1 cellular context compared by ENCODE assay signal in the genomic region with DNA sequence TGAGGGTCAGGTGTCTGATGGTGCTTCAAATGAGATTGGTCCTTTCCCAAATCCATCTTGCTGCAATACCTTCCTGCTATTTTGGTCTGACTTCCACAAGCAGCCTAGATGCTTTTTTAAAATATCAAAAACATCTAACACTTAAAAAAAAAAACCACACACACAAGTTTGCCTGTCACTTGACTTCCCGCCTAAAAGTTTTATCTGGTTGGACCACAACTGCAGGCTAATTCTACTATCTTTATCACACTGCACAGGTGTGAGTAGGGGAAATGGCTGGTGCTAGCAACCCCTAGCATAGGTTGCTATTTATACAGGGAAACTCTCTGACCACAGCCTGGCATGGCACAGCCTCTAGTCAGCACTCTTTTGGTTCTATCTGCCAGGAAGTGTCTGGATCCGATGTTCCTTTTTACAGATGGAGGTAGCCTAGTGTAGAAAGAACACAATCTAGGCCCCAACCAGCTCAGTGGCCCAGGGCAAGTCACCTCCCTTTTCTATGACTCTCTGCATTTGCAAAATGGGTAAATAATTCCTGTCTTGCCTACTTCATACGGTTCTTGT.
A peak's percentile ranks its signal among the peaks of the same experiment; 100 is the strongest.
TF ChIP-seq lines count a peak whose summit lies in the region.

A gene with protein sequence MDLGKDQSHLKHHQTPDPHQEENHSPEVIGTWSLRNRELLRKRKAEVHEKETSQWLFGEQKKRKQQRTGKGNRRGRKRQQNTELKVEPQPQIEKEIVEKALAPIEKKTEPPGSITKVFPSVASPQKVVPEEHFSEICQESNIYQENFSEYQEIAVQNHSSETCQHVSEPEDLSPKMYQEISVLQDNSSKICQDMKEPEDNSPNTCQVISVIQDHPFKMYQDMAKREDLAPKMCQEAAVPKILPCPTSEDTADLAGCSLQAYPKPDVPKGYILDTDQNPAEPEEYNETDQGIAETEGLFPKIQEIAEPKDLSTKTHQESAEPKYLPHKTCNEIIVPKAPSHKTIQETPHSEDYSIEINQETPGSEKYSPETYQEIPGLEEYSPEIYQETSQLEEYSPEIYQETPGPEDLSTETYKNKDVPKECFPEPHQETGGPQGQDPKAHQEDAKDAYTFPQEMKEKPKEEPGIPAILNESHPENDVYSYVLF (minus strand): TSS at position 92 of the 564 bp plus-strand sequence. CDS start 36 bp downstream, at position 56.

TF ChIP-seq in K562, 482 proteins besides CTCF, POLR2A, EP300 and RAD21 (continued from another document and continues in another):
- no peak; the same call in 1 of the 2 replicates for TF ChIP-seq ZNF449 (CRISPR knock-in tag; IDR thresholded peaks at IDR 0.05)
- no peak for TF ChIP-seq USF1 (CRISPR knock-in tag; IDR thresholded peaks at IDR 0.05)
- TF ChIP-seq ZC3H4 (CRISPR knock-in tag; IDR thresholded peaks at IDR 0.05; ENCODE audit: borderline replicate concordance), result no peak
- TF ChIP-seq, protein P1, sequence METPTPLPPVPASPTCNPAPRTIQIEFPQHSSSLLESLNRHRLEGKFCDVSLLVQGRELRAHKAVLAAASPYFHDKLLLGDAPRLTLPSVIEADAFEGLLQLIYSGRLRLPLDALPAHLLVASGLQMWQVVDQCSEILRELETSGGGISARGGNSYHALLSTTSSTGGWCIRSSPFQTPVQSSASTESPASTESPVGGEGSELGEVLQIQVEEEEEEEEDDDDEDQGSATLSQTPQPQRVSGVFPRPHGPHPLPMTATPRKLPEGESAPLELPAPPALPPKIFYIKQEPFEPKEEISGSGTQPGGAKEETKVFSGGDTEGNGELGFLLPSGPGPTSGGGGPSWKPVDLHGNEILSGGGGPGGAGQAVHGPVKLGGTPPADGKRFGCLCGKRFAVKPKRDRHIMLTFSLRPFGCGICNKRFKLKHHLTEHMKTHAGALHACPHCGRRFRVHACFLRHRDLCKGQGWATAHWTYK (CRISPR knock-in tag; IDR thresholded peaks at IDR 0.05), result no peak
- TF ChIP-seq FOXP4 (CRISPR knock-in tag; IDR thresholded peaks at IDR 0.05; ENCODE audit: borderline replicate concordance), result no peak
- TF ChIP-seq MEF2D (tag; conservative IDR thresholded peaks at IDR 0.05; ENCODE audit: low read depth), result peak; percentile 77
- TF ChIP-seq SIRT6 (IDR thresholded peaks at IDR 0.05; ENCODE audit: low read depth, low read length), result no peak
- peak; percentile 93 for TF ChIP-seq E2F8 (IDR thresholded peaks at IDR 0.05; ENCODE audit: low read depth, partially characterized antibody)
- TF ChIP-seq, protein P2, sequence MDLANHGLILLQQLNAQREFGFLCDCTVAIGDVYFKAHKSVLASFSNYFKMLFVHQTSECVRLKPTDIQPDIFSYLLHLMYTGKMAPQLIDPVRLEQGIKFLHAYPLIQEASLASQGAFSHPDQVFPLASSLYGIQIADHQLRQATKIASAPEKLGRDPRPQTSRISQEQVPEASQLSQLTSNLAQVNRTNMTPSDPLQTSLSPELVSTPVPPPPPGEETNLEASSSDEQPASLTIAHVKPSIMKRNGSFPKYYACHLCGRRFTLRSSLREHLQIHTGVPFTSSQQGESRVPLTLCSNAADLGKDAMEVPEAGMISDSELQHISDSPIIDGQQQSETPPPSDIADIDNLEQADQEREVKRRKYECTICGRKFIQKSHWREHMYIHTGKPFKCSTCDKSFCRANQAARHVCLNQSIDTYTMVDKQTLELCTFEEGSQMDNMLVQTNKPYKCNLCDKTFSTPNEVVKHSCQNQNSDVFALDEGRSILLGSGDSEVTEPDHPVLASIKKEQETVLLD (IDR thresholded peaks at IDR 0.05), result peak; percentile 77
- 0 out of 2 replicates have a peak, but pooled peaks have one; percentile 43 for TF ChIP-seq ERF (CRISPR knock-in tag; IDR thresholded peaks at IDR 0.05)
- TF ChIP-seq ZNF384 (IDR thresholded peaks at IDR 0.05; ENCODE audit: low read depth, low read length), result peak; percentile 95
- TF ChIP-seq BRD9 (IDR thresholded peaks at IDR 0.05; ENCODE audit: low read depth, partially characterized antibody), result peak; percentile 84
- no peak for TF ChIP-seq RBM22 (IDR thresholded peaks at IDR 0.05; ENCODE audit: low read depth, low read length, poor library complexity, severe bottlenecking)
- no peak for TF ChIP-seq ZZZ3 (IDR thresholded peaks at IDR 0.05)
- no peak for TF ChIP-seq MTF1 (CRISPR knock-in tag; IDR thresholded peaks at IDR 0.05; ENCODE audit: borderline replicate concordance)
- TF ChIP-seq DMBX1 (CRISPR knock-in tag; IDR thresholded peaks at IDR 0.05; ENCODE audit: borderline replicate concordance), result peak; percentile 92
- no peak for TF ChIP-seq ZNF212 (CRISPR knock-in tag; IDR thresholded peaks at IDR 0.05)
- no peak for TF ChIP-seq SNIP1 (IDR thresholded peaks at IDR 0.05; ENCODE audit: low read depth)
- TF ChIP-seq PML (IDR thresholded peaks at IDR 0.05; ENCODE audit: low read length), result peak; percentile 98
- TF ChIP-seq, protein P3, sequence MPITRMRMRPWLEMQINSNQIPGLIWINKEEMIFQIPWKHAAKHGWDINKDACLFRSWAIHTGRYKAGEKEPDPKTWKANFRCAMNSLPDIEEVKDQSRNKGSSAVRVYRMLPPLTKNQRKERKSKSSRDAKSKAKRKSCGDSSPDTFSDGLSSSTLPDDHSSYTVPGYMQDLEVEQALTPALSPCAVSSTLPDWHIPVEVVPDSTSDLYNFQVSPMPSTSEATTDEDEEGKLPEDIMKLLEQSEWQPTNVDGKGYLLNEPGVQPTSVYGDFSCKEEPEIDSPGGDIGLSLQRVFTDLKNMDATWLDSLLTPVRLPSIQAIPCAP (CRISPR knock-in tag; IDR thresholded peaks at IDR 0.05; ENCODE audit: borderline replicate concordance), result no peak
- TF ChIP-seq, protein P4, sequence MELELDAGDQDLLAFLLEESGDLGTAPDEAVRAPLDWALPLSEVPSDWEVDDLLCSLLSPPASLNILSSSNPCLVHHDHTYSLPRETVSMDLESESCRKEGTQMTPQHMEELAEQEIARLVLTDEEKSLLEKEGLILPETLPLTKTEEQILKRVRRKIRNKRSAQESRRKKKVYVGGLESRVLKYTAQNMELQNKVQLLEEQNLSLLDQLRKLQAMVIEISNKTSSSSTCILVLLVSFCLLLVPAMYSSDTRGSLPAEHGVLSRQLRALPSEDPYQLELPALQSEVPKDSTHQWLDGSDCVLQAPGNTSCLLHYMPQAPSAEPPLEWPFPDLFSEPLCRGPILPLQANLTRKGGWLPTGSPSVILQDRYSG (tag; conservative IDR thresholded peaks at IDR 0.05; ENCODE audit: low read depth), result no peak
- peak; percentile 63 for TF ChIP-seq FOSL1 (tag; conservative IDR thresholded peaks at IDR 0.05)
- peak; percentile 17; the same call in 1 of the 2 replicates for TF ChIP-seq JUN (IDR thresholded peaks at IDR 0.05; ENCODE audit: borderline replicate concordance, low read depth, low read length)
- no peak for TF ChIP-seq JUN (CRISPR knock-in tag; IDR thresholded peaks at IDR 0.05; ENCODE audit: borderline replicate concordance)
- TF ChIP-seq SRSF7 (optimal IDR thresholded peaks at IDR 0.05; ENCODE audit: low read depth, low read length), result no peak
- no peak for TF ChIP-seq HDAC8 (tag; IDR thresholded peaks at IDR 0.05)
- TF ChIP-seq MBD2 (IDR thresholded peaks at IDR 0.05; ENCODE audit: borderline replicate concordance, low read depth), result peak; percentile 80
- TF ChIP-seq, protein P5, sequence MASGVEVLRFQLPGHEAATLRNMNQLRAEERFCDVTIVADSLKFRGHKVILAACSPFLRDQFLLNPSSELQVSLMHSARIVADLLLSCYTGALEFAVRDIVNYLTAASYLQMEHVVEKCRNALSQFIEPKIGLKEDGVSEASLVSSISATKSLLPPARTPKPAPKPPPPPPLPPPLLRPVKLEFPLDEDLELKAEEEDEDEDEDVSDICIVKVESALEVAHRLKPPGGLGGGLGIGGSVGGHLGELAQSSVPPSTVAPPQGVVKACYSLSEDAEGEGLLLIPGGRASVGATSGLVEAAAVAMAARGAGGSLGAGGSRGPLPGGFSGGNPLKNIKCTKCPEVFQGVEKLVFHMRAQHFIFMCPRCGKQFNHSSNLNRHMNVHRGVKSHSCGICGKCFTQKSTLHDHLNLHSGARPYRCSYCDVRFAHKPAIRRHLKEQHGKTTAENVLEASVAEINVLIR (CRISPR knock-in tag; IDR thresholded peaks at IDR 0.05), result no peak
- TF ChIP-seq PTTG1 (tag; IDR thresholded peaks at IDR 0.05; ENCODE audit: low read depth), result no peak
- no peak for TF ChIP-seq GTF2A2 (tag; IDR thresholded peaks at IDR 0.05)
- TF ChIP-seq SMARCC2 (IDR thresholded peaks at IDR 0.05; ENCODE audit: low read depth), result peak; percentile 87
- no peak for TF ChIP-seq CHCHD3 (CRISPR knock-in tag; IDR thresholded peaks at IDR 0.05)
- TF ChIP-seq MYBL2 (IDR thresholded peaks at IDR 0.05; ENCODE audit: low read depth), result no peak
- no peak for TF ChIP-seq MYBL2 (CRISPR knock-in tag; IDR thresholded peaks at IDR 0.05; ENCODE audit: borderline replicate concordance)
- TF ChIP-seq MBD1 (CRISPR knock-in tag; IDR thresholded peaks at IDR 0.05), result no peak
- TF ChIP-seq, protein P6, sequence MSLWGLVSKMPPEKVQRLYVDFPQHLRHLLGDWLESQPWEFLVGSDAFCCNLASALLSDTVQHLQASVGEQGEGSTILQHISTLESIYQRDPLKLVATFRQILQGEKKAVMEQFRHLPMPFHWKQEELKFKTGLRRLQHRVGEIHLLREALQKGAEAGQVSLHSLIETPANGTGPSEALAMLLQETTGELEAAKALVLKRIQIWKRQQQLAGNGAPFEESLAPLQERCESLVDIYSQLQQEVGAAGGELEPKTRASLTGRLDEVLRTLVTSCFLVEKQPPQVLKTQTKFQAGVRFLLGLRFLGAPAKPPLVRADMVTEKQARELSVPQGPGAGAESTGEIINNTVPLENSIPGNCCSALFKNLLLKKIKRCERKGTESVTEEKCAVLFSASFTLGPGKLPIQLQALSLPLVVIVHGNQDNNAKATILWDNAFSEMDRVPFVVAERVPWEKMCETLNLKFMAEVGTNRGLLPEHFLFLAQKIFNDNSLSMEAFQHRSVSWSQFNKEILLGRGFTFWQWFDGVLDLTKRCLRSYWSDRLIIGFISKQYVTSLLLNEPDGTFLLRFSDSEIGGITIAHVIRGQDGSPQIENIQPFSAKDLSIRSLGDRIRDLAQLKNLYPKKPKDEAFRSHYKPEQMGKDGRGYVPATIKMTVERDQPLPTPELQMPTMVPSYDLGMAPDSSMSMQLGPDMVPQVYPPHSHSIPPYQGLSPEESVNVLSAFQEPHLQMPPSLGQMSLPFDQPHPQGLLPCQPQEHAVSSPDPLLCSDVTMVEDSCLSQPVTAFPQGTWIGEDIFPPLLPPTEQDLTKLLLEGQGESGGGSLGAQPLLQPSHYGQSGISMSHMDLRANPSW (CRISPR knock-in tag; IDR thresholded peaks at IDR 0.05), result no peak
- TF ChIP-seq TEAD4 (IDR thresholded peaks at IDR 0.05; ENCODE audit: low read length), result peak; percentile 99
- TF ChIP-seq TEAD4 (CRISPR knock-in tag; IDR thresholded peaks at IDR 0.05; ENCODE audit: borderline replicate concordance), result no peak
